In the genomic region with DNA sequence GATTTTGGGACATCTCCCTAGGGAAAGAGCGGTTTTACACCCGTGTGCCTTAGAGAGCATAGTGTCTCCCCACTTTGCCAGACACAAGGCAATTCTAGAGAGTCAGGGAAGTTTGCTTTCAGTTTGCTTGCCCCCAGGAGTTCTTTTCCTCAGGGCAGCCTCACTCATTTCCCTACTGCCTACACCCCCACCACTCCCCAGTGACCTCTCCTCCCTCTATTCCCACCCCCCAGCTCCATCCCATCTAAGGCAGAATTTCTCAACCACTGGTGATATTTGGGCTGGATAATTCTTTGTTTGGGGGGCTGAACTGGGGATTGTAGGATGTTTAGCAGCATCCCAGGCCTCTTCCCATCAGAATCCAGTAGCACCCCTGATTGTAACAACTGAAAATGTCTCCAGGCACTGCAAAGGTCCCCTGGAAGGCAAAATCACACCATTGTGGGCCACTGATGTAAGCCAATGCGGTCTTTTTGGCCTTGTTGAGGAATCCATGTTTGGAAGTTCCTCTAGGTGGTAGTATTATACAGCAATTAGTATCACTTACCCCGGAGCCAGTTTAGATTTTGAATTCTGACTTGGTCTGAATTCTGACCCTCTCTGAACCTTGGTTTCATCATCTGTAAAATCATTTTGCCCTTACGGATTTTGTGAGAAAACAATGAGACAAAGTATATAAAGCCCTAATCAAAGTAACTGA, we compare ENCODE assay signal across 1 cellular context.
TF ChIP-seq lines count a peak whose summit lies in the region.

No MANE protein-coding gene starts in this region.

TF ChIP-seq in GM12878, 131 proteins besides CTCF, POLR2A, EP300 and RAD21:
- TF ChIP-seq DPF2 (IDR thresholded peaks at IDR 0.05) (no peak), CBX3 (IDR thresholded peaks at IDR 0.05; ENCODE audit: borderline replicate concordance, low read depth) (no peak), BACH1 (IDR thresholded peaks at IDR 0.05; ENCODE audit: borderline replicate concordance) (no peak), MEF2B (IDR thresholded peaks at IDR 0.05; ENCODE audit: partially characterized antibody, poor library complexity, severe bottlenecking) (no peak), JUNB (IDR thresholded peaks at IDR 0.05) (no peak), NR2F1 (conservative IDR thresholded peaks at IDR 0.05) (no peak), SRF (IDR thresholded peaks at IDR 0.05; ENCODE audit: low read depth in 2 of 2, low read length in 2 of 2) (no peak), CHD2 (IDR thresholded peaks at IDR 0.05; ENCODE audit: borderline replicate concordance, low read depth, low read length) (no peak), SUPT20H (IDR thresholded peaks at IDR 0.05; ENCODE audit: borderline replicate concordance, control insufficient read depth, low read depth, low read length) (no peak), TARDBP (IDR thresholded peaks at IDR 0.05; ENCODE audit: borderline replicate concordance) (no peak), SMARCA5 (IDR thresholded peaks at IDR 0.05) (no peak), NFXL1 (IDR thresholded peaks at IDR 0.05; ENCODE audit: borderline replicate concordance) (no peak)
- TF ChIP-seq, protein P1, sequence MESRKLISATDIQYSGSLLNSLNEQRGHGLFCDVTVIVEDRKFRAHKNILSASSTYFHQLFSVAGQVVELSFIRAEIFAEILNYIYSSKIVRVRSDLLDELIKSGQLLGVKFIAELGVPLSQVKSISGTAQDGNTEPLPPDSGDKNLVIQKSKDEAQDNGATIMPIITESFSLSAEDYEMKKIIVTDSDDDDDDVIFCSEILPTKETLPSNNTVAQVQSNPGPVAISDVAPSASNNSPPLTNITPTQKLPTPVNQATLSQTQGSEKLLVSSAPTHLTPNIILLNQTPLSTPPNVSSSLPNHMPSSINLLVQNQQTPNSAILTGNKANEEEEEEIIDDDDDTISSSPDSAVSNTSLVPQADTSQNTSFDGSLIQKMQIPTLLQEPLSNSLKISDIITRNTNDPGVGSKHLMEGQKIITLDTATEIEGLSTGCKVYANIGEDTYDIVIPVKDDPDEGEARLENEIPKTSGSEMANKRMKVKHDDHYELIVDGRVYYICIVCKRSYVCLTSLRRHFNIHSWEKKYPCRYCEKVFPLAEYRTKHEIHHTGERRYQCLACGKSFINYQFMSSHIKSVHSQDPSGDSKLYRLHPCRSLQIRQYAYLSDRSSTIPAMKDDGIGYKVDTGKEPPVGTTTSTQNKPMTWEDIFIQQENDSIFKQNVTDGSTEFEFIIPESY (IDR thresholded peaks at IDR 0.05), result no peak
